Comparison of ENCODE assay signal across 11 cellular contexts in genomic region chr10:3779146-3779707, GRCh38. TPM values are rescaled to one million over a fixed set of nuclear protein-coding genes. Genes with fewer than 3 reads are reported as not detected.
DNase-seq lines count a peak whose midpoint lies in the region; ATAC-seq and TF ChIP-seq lines count a peak whose summit lies in the region.
"Had no signal": no experiment of that assay in that cellular context is flagged by ENCODE, and none has a peak within 500 bp of the region (broad histone marks: within the 10 kb centered on the region; RNA-seq: fewer than 3 reads in every experiment).

No MANE protein-coding gene starts in this region.

- peaks cover 82% of the 10 kb centered on the region for H4K20me1 ChIP-seq in SK-N-SH (ENCODE audit: insufficient read depth)

- no peak for TF ChIP-seq RAD21 in SK-N-SH (IDR thresholded peaks at IDR 0.05; ENCODE audit: low read length)

- 88% methylated on average over 12 of the region's 14 CpGs for WGBS in SK-N-SH (ENCODE audit: low lambda C conversion rate)

- H3K27me3 ChIP-seq in SK-N-SH (ENCODE audit: insufficient read depth) (no peaks in the 10 kb centered on the region), ascending aorta (no peaks in the 10 kb centered on the region)

- H3K27ac ChIP-seq in SK-N-SH (ENCODE audit: low read depth in 2 of 2, low read length in 1 of 2) (peak overlapping the region in 1 of 2 experiments; percentile 99; a peak in 2 of 4 replicates), ascending aorta (peak overlapping the region; percentile 97 to 100)

- peaks cover 91% of the 10 kb centered on the region for H3F3A ChIP-seq in SK-N-SH (replicated peaks; ENCODE audit: insufficient read depth)

- peaks cover 71% of the 10 kb centered on the region for H3K79me2 ChIP-seq in SK-N-SH (ENCODE audit: insufficient read depth)

- H3K9me3 Mint-ChIP-seq in immature natural killer cell, result no peaks in the 10 kb centered on the region
- H3K9me3 Mint-ChIP-seq in stimulated activated naive B cell treated with anti-CD40 and anti-IgM and Interleukin-4, amounts not matched to agents 10 μg/mL and 1 μg/mL and 100 μg/mL, for 72 hours, result no peaks in the 10 kb centered on the region

- peaks cover 66 to 83% of the 10 kb centered on the region in 2 experiments for H3K36me3 ChIP-seq in SK-N-SH (replicated peaks in 1 of 2; ENCODE audit: control insufficient read depth in 1 of 2, insufficient read depth in 2 of 2, low read length in 1 of 2)
- peaks cover 52 to 72% of the 10 kb centered on the region in 2 donors for H3K36me3 ChIP-seq in ascending aorta

- TF ChIP-seq CTCF in SK-N-SH (IDR thresholded peaks at IDR 0.05) (no peak), ascending aorta (IDR thresholded peaks at IDR 0.05) (no peak)

- CTCF ChIA-PET in SK-N-SH (lab: Yijun Ruan, JAX), result interaction anchor here (1.2 to 1.3 kb wide), 2 partner anchors 23 to 92 kb away, joined by 3 read pairs; no protein-coding TSS in a partner anchor

- H3K4me1 Mint-ChIP-seq in immature natural killer cell, result peaks cover 79 to 91% of the 10 kb centered on the region in 2 donors
- peaks cover 47 to 79% of the 10 kb centered on the region in 2 donors for H3K4me1 Mint-ChIP-seq in stimulated activated naive B cell treated with anti-CD40 and anti-IgM and Interleukin-4, amounts not matched to agents 10 μg/mL and 1 μg/mL and 100 μg/mL, for 72 hours

- H3K9me3 ChIP-seq in SK-N-SH (no peaks in the 10 kb centered on the region), ascending aorta (no peaks in the 10 kb centered on the region)

- peak overlapping the region; percentile 93 for H3K4me2 ChIP-seq in SK-N-SH

- DNase-seq in SK-N-SH, result no peak
- DNase-seq in ascending aorta (ENCODE audit: low spot score in 2 of 2), result no peak
- DNase-seq in immature natural killer cell, result peak in 1 of 3 donors; percentile 37
- no peak for DNase-seq in stimulated activated naive B cell treated with anti-CD40 and anti-IgM and Interleukin-4, amounts not matched to agents 10 μg/mL and 1 μg/mL and 100 μg/mL, for 72 hours
- no peak for DNase-seq in SW480 (ENCODE audit: low spot score)
- DNase-seq in medulla oblongata (ENCODE audit: extremely low spot score), result no peak
- DNase-seq: 8988T, activated gamma-delta T cell treated with Interleukin-2 at 50 U/mL for 16 hours, NCI-H2171 had no signal

- H3K4me3 ChIP-seq in SK-N-SH (ENCODE audit: low read depth in 2 of 2, low read length in 1 of 2) (peak overlapping the region in 1 of 2 experiments; percentile 95; a peak in 2 of 4 replicates), ascending aorta (peak overlapping the region; percentile 79 to 99)

- H3K4me1 ChIP-seq in SK-N-SH (ENCODE audit: control insufficient read depth in 1 of 2, insufficient read depth in 2 of 2, low read depth in 1 of 2, low read length in 1 of 2), result peaks cover 38 to 47% of the 10 kb centered on the region in 2 experiments
- H3K4me1 ChIP-seq in ascending aorta, result peaks cover 21 to 40% of the 10 kb centered on the region in 2 donors

- peak overlapping the region; percentile 85 to 99 (median 98) for H3K27ac Mint-ChIP-seq in immature natural killer cell
- H3K27ac Mint-ChIP-seq in stimulated activated naive B cell treated with anti-CD40 and anti-IgM and Interleukin-4, amounts not matched to agents 10 μg/mL and 1 μg/mL and 100 μg/mL, for 72 hours, result peak overlapping the region; percentile 72

- no peak for TF ChIP-seq EP300 in SK-N-SH (IDR thresholded peaks at IDR 0.05; ENCODE audit: borderline replicate concordance in 1 of 2, low read depth in 1 of 2, low read length in 1 of 2)

- no peak overlapping the region for H2AFZ ChIP-seq in SK-N-SH (ENCODE audit: low read depth)

- H3K9ac ChIP-seq in SK-N-SH, result peak overlapping the region; percentile 98

- intact Hi-C loops in ascending aorta (cut with DNase I), result loop anchor here (5.0 kb wide), 3 partner anchors 242 to 883 kb away; no protein-coding TSS in a partner anchor

- ATAC-seq in SK-N-SH treated with all-trans-retinoic acid at 6 μM for 48 hours, result no peak
- no peak for ATAC-seq in stimulated activated naive B cell treated with anti-CD40 and anti-IgM and Interleukin-4, amounts not matched to agents 10 μg/mL and 1 μg/mL and 100 μg/mL, for 72 hours (replicated peaks)
- ATAC-seq in HG03521 (IDR thresholded peaks at IDR 0.05; ENCODE audit: unreplicated experiment), result no peak

- H3K36me3 Mint-ChIP-seq in immature natural killer cell, result peaks cover 64 to 84% (median 79%) of the 10 kb centered on the region in 3 donors
- H3K36me3 Mint-ChIP-seq in stimulated activated naive B cell treated with anti-CD40 and anti-IgM and Interleukin-4, amounts not matched to agents 10 μg/mL and 1 μg/mL and 100 μg/mL, for 72 hours, result peaks cover 82 to 91% of the 10 kb centered on the region in 2 donors

- POLR2A ChIA-PET in SK-N-SH (lab: Yijun Ruan, JAX), result no interaction called here

- peaks cover 40 to 80% (median 60%) of the 10 kb centered on the region in 3 donors for H3K27me3 Mint-ChIP-seq in immature natural killer cell (ENCODE audit: low read depth in 3 of 3)
- H3K27me3 Mint-ChIP-seq in stimulated activated naive B cell treated with anti-CD40 and anti-IgM and Interleukin-4, amounts not matched to agents 10 μg/mL and 1 μg/mL and 100 μg/mL, for 72 hours, result no peaks in the 10 kb centered on the region

- peak overlapping the region; percentile 92 to 98 (median 95) for H3K4me3 Mint-ChIP-seq in immature natural killer cell
- H3K4me3 Mint-ChIP-seq in stimulated activated naive B cell treated with anti-CD40 and anti-IgM and Interleukin-4, amounts not matched to agents 10 μg/mL and 1 μg/mL and 100 μg/mL, for 72 hours, result peak overlapping the region; percentile 14 to 89

- no peaks in the 10 kb centered on the region for H3K9me2 ChIP-seq in SK-N-SH

TF ChIP-seq in SK-N-SH, 30 proteins besides CTCF, POLR2A, EP300 and RAD21:
- TF ChIP-seq EZH2phosphoT487 (IDR thresholded peaks at IDR 0.05; ENCODE audit: borderline replicate concordance, low read depth) (no peak), RCOR1 (IDR thresholded peaks at IDR 0.05; ENCODE audit: low read length) (no peak), POLR2AphosphoS5 (IDR thresholded peaks at IDR 0.05; ENCODE audit: low read depth, low read length) (0 out of 2 replicates have a peak, but pooled peaks have one; percentile 59), SMC3 (IDR thresholded peaks at IDR 0.05; ENCODE audit: low read depth, low read length) (no peak)
- TF ChIP-seq, protein P1, sequence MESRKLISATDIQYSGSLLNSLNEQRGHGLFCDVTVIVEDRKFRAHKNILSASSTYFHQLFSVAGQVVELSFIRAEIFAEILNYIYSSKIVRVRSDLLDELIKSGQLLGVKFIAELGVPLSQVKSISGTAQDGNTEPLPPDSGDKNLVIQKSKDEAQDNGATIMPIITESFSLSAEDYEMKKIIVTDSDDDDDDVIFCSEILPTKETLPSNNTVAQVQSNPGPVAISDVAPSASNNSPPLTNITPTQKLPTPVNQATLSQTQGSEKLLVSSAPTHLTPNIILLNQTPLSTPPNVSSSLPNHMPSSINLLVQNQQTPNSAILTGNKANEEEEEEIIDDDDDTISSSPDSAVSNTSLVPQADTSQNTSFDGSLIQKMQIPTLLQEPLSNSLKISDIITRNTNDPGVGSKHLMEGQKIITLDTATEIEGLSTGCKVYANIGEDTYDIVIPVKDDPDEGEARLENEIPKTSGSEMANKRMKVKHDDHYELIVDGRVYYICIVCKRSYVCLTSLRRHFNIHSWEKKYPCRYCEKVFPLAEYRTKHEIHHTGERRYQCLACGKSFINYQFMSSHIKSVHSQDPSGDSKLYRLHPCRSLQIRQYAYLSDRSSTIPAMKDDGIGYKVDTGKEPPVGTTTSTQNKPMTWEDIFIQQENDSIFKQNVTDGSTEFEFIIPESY (IDR thresholded peaks at IDR 0.05; ENCODE audit: borderline replicate concordance, low read depth), result no peak

TF ChIP-seq in SK-N-SH treated with all-trans-retinoic acid at 6 μM for 48 hours, 23 proteins besides CTCF, POLR2A, EP300 and RAD21 (continues in another document):
- no peak for TF ChIP-seq PPARA (CRISPR knock-in tag; IDR thresholded peaks at IDR 0.05; ENCODE audit: borderline replicate concordance)
- TF ChIP-seq RARB (CRISPR knock-in tag; IDR thresholded peaks at IDR 0.05), result no peak
- TF ChIP-seq, protein P2, sequence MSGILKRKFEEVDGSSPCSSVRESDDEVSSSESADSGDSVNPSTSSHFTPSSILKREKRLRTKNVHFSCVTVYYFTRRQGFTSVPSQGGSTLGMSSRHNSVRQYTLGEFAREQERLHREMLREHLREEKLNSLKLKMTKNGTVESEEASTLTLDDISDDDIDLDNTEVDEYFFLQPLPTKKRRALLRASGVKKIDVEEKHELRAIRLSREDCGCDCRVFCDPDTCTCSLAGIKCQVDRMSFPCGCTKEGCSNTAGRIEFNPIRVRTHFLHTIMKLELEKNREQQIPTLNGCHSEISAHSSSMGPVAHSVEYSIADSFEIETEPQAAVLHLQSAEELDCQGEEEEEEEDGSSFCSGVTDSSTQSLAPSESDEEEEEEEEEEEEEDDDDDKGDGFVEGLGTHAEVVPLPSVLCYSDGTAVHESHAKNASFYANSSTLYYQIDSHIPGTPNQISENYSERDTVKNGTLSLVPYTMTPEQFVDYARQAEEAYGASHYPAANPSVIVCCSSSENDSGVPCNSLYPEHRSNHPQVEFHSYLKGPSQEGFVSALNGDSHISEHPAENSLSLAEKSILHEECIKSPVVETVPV (CRISPR knock-in tag; IDR thresholded peaks at IDR 0.05), result no peak
- TF ChIP-seq GLIS3 (CRISPR knock-in tag; IDR thresholded peaks at IDR 0.05), result no peak
- TF ChIP-seq, protein P3, sequence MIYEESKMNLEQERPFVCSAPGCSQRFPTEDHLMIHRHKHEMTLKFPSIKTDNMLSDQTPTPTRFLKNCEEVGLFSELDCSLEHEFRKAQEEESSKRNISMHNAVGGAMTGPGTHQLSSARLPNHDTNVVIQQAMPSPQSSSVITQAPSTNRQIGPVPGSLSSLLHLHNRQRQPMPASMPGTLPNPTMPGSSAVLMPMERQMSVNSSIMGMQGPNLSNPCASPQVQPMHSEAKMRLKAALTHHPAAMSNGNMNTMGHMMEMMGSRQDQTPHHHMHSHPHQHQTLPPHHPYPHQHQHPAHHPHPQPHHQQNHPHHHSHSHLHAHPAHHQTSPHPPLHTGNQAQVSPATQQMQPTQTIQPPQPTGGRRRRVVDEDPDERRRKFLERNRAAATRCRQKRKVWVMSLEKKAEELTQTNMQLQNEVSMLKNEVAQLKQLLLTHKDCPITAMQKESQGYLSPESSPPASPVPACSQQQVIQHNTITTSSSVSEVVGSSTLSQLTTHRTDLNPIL (CRISPR knock-in tag; IDR thresholded peaks at IDR 0.05; ENCODE audit: low read depth), result no peak
- TF ChIP-seq OSR1 (CRISPR knock-in tag; IDR thresholded peaks at IDR 0.05), result no peak
- no peak for TF ChIP-seq ISL1 (CRISPR knock-in tag; IDR thresholded peaks at IDR 0.05)
- no peak for TF ChIP-seq ZNF565 (CRISPR knock-in tag; conservative IDR thresholded peaks at IDR 0.05; ENCODE audit: low read depth)
- no peak for TF ChIP-seq ZFP30 (CRISPR knock-in tag; IDR thresholded peaks at IDR 0.05)

RNA-seq across cellular contexts. Expression of gene KLF6, which starts 5.8 kb away (rescaled TPM):
- polyA plus RNA-seq in SK-N-SH (2012; rRNA removed) (127 and 148 TPM in 2 replicates), immature natural killer cell (100 to 1,000 TPM; 343 to 423 (median 353) TPM)
- polyA plus RNA-seq in SK-N-SH (2012; cell fraction: cytosol; rRNA removed), result 72.3 and 76.2 TPM in 2 replicates
- 687 and 844 TPM in 2 replicates for polyA plus RNA-seq in SK-N-SH (2012; cell fraction: nucleus; rRNA removed)
- total RNA-seq in ascending aorta, result 144 TPM
